Comparison of ENCODE assay signal across 9 cellular contexts in genomic region chr12:26239508-26240328, GRCh38. TPM values are rescaled to one million over a fixed set of nuclear protein-coding genes. Genes with fewer than 3 reads are reported as not detected.
DNase-seq lines count a peak whose midpoint lies in the region; ATAC-seq and TF ChIP-seq lines count a peak whose summit lies in the region.
"Had no signal": no experiment of that assay in that cellular context is flagged by ENCODE, and none has a peak within 500 bp of the region (broad histone marks: within the 10 kb centered on the region; RNA-seq: fewer than 3 reads in every experiment).

No MANE protein-coding gene starts in this region.

- ATAC-seq in RWPE2 (ENCODE audit: low read depth) (peak; percentile 78), psoas muscle (peak; percentile 84 to 91 (median 89))

- intact Hi-C loops in psoas muscle (cut with DNase I): no loop called here

- no peaks in the 10 kb centered on the region for H3K79me2 ChIP-seq in Karpas-422 (ENCODE audit: low read length)

- no peak overlapping the region for H3K4me2 ChIP-seq in Karpas-422 (ENCODE audit: low read depth, low read length, poor library complexity, severe bottlenecking)

- H3K36me3 ChIP-seq in RWPE2 (ENCODE audit: low read depth): no peaks in the 10 kb centered on the region
- H3K36me3 ChIP-seq in psoas muscle (ENCODE audit: insufficient read depth in 1 of 2, low read depth in 1 of 2): no peaks in the 10 kb centered on the region
- H3K36me3 ChIP-seq in Karpas-422 (ENCODE audit: insufficient read depth, low read length): no peaks in the 10 kb centered on the region
- H3K36me3 ChIP-seq in HAP-1 (replicated peaks): no peaks in the 10 kb centered on the region

- H3K9ac ChIP-seq in Karpas-422 (ENCODE audit: low read length): no peak overlapping the region

- H3K27ac ChIP-seq in RWPE2 (ENCODE audit: poor library complexity, severe bottlenecking): peak overlapping the region; percentile 20
- peak overlapping the region; percentile 6 for H3K27ac ChIP-seq in psoas muscle
- H3K27ac ChIP-seq in Karpas-422 (ENCODE audit: low read length): no peak overlapping the region

- H3K9me2 ChIP-seq in Karpas-422 (replicated peaks; ENCODE audit: insufficient read depth, low read length): no peaks in the 10 kb centered on the region

- H3K4me3 ChIP-seq in RWPE2 (ENCODE audit: severe bottlenecking) (no peak overlapping the region), psoas muscle (no peak overlapping the region), Karpas-422 (ENCODE audit: low read length) (no peak overlapping the region), HAP-1 (no peak overlapping the region)

- no peak overlapping the region for H2AFZ ChIP-seq in Karpas-422 (ENCODE audit: low read length)

- H3K27me3 ChIP-seq in RWPE2 (ENCODE audit: insufficient read depth, poor library complexity, severe bottlenecking) (no peaks in the 10 kb centered on the region), psoas muscle (ENCODE audit: insufficient read depth in 3 of 3, low read length in 2 of 3) (no peaks in the 10 kb centered on the region), Karpas-422 (ENCODE audit: low read length) (no peaks in the 10 kb centered on the region), HAP-1 (ENCODE audit: low read depth) (no peaks in the 10 kb centered on the region)

- no peak for TF ChIP-seq CTCF in RWPE2 (IDR thresholded peaks at IDR 0.05; ENCODE audit: poor library complexity, severe bottlenecking)
- no peak for TF ChIP-seq CTCF in psoas muscle (IDR thresholded peaks at IDR 0.05)

- no peaks in the 10 kb centered on the region for H4K20me1 ChIP-seq in Karpas-422 (ENCODE audit: insufficient read depth, low read depth, low read length)

- no peaks in the 10 kb centered on the region for H3K9me3 ChIP-seq in RWPE2 (ENCODE audit: severe bottlenecking)
- no peaks in the 10 kb centered on the region for H3K9me3 ChIP-seq in psoas muscle
- H3K9me3 ChIP-seq in Karpas-422 (ENCODE audit: low read length): no peaks in the 10 kb centered on the region
- no peaks in the 10 kb centered on the region for H3K9me3 ChIP-seq in HAP-1

- in situ Hi-C loops in HAP-1 (cut with MboI; ENCODE audit: low sequenced_read_pairs): no loop called here

- WGBS in psoas muscle, 3 donors: 39 to 63% (median 45%) methylated on average over 7 of the region's 7 CpGs

- H3K4me1 ChIP-seq in RWPE2 (ENCODE audit: insufficient read depth, poor library complexity, severe bottlenecking) (no peaks in the 10 kb centered on the region), psoas muscle (peaks cover 13% of the 10 kb centered on the region), Karpas-422 (ENCODE audit: low read length) (no peaks in the 10 kb centered on the region), HAP-1 (no peaks in the 10 kb centered on the region)

- DNase-seq in EL (peak; percentile 89), RWPE2 (ENCODE audit: low spot score) (no peak), fibroblast of the conjunctiva (ENCODE audit: low read depth) (peak; percentile 72), psoas muscle (peak; percentile 84 to 88), Karpas-422 (no peak), NCI-H345 (lab: John Stamatoyannopoulos, UW) (no peak), HAP-1 (ENCODE audit: low spot score in 2 of 2) (no peak)
- no peak for DNase-seq in effector CD8-positive, alpha-beta T cell (lab: John Stamatoyannopoulos, UW)
- DNase-seq: activated CD4-positive, CD25-positive, alpha-beta regulatory T cell treated with anti-CD3 and anti-CD28 coated beads, Interleukin-2, amount 50 U/mL, for 72 hours had no signal

RNA-seq across cellular contexts. Expression of gene SSPN, which starts 44.3 kb away (rescaled TPM):
- 10 to 100 TPM; 45.4 to 88.7 (median 73.5) TPM for total RNA-seq in psoas muscle
- polyA plus RNA-seq in psoas muscle: 10 to 100 TPM in 2 of 3 donors, 1 to 10 TPM in 1; 8.3 to 24.4 (median 15.2) TPM
- not detected in 2 replicates for total RNA-seq in Karpas-422 (2014; rRNA removed; shearing (Covaris generic); ENCODE audit: low replicate concordance)

Comparison
In these comparisons a context has a peak if more than half of its experiments do, and no peak if none do; other contexts are left out.
1. DNase-seq: peak in EL (single experiment), fibroblast of the conjunctiva (single experiment) and psoas muscle (2 of 2); none in RWPE2 (single experiment), effector CD8-positive, alpha-beta T cell (single experiment), Karpas-422 (single experiment), NCI-H345 (single experiment) and HAP-1 (0 of 2).
2. RNA of gene SSPN, which starts 44.3 kb away (total RNA-seq): 45.4 to 88.7 TPM in psoas muscle; not detected in Karpas-422; every median in the first group is over 10 times any median in the second.